In the genomic region with DNA sequence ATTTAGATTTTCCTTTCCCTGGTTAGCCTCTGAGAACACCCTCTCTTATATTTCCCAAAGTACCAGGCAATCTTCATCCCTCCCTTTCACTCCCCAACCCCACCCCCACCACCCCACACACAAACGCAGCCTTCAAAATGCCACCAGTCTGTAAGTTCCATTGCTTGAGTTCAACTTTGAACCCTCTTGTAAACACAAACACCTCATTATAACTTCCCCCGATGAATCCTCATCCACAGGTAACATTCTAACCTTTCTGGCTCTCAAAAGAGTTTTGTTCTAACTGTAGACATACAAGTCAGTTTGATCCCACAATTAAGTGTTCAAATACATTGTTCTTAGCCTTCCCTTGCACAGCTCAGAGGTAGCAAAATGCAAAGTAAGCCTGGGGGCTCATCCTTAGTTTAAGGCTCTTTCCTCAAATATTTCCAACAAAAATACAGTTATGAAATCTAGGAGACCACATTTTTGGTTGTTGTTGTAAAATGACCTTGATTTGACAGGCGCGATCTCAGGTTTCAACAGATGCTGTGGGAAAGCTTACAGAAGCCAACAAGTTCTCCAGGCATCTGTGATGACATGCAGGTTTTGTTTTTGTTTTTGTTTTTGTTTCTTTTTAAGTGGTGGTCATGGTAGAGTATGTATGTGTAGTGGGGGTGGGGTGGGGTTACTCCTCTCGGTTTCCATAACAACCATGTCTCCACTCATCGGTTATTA, we compare ENCODE assay signal across 1 cellular context.
TF ChIP-seq lines count a peak whose summit lies in the region.

No MANE protein-coding gene starts in this region.

TF ChIP-seq in HepG2, 621 proteins besides CTCF, POLR2A, EP300 and RAD21 (continued from another document):
- TF ChIP-seq, protein P1, sequence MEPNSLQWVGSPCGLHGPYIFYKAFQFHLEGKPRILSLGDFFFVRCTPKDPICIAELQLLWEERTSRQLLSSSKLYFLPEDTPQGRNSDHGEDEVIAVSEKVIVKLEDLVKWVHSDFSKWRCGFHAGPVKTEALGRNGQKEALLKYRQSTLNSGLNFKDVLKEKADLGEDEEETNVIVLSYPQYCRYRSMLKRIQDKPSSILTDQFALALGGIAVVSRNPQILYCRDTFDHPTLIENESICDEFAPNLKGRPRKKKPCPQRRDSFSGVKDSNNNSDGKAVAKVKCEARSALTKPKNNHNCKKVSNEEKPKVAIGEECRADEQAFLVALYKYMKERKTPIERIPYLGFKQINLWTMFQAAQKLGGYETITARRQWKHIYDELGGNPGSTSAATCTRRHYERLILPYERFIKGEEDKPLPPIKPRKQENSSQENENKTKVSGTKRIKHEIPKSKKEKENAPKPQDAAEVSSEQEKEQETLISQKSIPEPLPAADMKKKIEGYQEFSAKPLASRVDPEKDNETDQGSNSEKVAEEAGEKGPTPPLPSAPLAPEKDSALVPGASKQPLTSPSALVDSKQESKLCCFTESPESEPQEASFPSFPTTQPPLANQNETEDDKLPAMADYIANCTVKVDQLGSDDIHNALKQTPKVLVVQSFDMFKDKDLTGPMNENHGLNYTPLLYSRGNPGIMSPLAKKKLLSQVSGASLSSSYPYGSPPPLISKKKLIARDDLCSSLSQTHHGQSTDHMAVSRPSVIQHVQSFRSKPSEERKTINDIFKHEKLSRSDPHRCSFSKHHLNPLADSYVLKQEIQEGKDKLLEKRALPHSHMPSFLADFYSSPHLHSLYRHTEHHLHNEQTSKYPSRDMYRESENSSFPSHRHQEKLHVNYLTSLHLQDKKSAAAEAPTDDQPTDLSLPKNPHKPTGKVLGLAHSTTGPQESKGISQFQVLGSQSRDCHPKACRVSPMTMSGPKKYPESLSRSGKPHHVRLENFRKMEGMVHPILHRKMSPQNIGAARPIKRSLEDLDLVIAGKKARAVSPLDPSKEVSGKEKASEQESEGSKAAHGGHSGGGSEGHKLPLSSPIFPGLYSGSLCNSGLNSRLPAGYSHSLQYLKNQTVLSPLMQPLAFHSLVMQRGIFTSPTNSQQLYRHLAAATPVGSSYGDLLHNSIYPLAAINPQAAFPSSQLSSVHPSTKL (CRISPR knock-in tag; IDR thresholded peaks at IDR 0.05): peak; percentile 20; the same call in 1 of the 2 replicates
- TF ChIP-seq MIXL1 (CRISPR knock-in tag; IDR thresholded peaks at IDR 0.05) (peak; percentile 39; the same call in 1 of the 2 replicates), ZNF180 (CRISPR knock-in tag; IDR thresholded peaks at IDR 0.05; ENCODE audit: borderline replicate concordance, low read depth) (no peak), GATAD1 (CRISPR knock-in tag; IDR thresholded peaks at IDR 0.05) (no peak), NFYB (CRISPR knock-in tag; IDR thresholded peaks at IDR 0.05) (no peak), SOX6 (IDR thresholded peaks at IDR 0.05) (no peak), SOX6 (CRISPR knock-in tag; IDR thresholded peaks at IDR 0.05) (peak; percentile 42; the same call in 1 of the 2 replicates), IRF2 (CRISPR knock-in tag; IDR thresholded peaks at IDR 0.05) (0 out of 2 replicates have a peak, but pooled peaks have one; percentile 36), ZNF788 (CRISPR knock-in tag; IDR thresholded peaks at IDR 0.05; ENCODE audit: borderline replicate concordance) (no peak), FOXA3 (CRISPR knock-in tag; IDR thresholded peaks at IDR 0.05) (peak; percentile 51; the same call in 1 of the 2 replicates), SAP130 (CRISPR knock-in tag; IDR thresholded peaks at IDR 0.05; ENCODE audit: low read depth) (peak; percentile 60), FOXK1 (CRISPR knock-in tag; IDR thresholded peaks at IDR 0.05; ENCODE audit: borderline replicate concordance, low read depth) (peak; percentile 19; the same call in 1 of the 2 replicates), SOX13 (IDR thresholded peaks at IDR 0.05) (no peak), SOX13 (CRISPR knock-in tag; conservative IDR thresholded peaks at IDR 0.05 in 1 of 2, IDR thresholded peaks at IDR 0.05 in 1 of 2) (peak in 1 of 2 experiments; percentile 40; a peak in 1 of 4 replicates), DMAP1 (CRISPR knock-in tag; IDR thresholded peaks at IDR 0.05) (no peak), SNRNP70 (IDR thresholded peaks at IDR 0.05; ENCODE audit: low read depth, low read length) (no peak), RBM39 (IDR thresholded peaks at IDR 0.05; ENCODE audit: low read depth, low read length, poor library complexity, severe bottlenecking) (no peak), ZNF326 (CRISPR knock-in tag; IDR thresholded peaks at IDR 0.05; ENCODE audit: borderline replicate concordance) (no peak), ETV6 (CRISPR knock-in tag; conservative IDR thresholded peaks at IDR 0.05) (no peak), TCF7 (IDR thresholded peaks at IDR 0.05; ENCODE audit: low read depth) (no peak), ZNF567 (CRISPR knock-in tag; IDR thresholded peaks at IDR 0.05; ENCODE audit: borderline replicate concordance) (no peak), ELF1 (CRISPR knock-in tag; IDR thresholded peaks at IDR 0.05) (no peak)
- TF ChIP-seq, protein P2, sequence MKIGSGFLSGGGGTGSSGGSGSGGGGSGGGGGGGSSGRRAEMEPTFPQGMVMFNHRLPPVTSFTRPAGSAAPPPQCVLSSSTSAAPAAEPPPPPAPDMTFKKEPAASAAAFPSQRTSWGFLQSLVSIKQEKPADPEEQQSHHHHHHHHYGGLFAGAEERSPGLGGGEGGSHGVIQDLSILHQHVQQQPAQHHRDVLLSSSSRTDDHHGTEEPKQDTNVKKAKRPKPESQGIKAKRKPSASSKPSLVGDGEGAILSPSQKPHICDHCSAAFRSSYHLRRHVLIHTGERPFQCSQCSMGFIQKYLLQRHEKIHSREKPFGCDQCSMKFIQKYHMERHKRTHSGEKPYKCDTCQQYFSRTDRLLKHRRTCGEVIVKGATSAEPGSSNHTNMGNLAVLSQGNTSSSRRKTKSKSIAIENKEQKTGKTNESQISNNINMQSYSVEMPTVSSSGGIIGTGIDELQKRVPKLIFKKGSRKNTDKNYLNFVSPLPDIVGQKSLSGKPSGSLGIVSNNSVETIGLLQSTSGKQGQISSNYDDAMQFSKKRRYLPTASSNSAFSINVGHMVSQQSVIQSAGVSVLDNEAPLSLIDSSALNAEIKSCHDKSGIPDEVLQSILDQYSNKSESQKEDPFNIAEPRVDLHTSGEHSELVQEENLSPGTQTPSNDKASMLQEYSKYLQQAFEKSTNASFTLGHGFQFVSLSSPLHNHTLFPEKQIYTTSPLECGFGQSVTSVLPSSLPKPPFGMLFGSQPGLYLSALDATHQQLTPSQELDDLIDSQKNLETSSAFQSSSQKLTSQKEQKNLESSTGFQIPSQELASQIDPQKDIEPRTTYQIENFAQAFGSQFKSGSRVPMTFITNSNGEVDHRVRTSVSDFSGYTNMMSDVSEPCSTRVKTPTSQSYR (CRISPR knock-in tag; IDR thresholded peaks at IDR 0.05; ENCODE audit: borderline replicate concordance): peak; percentile 59; the same call in 1 of the 2 replicates
- TF ChIP-seq, protein P3, sequence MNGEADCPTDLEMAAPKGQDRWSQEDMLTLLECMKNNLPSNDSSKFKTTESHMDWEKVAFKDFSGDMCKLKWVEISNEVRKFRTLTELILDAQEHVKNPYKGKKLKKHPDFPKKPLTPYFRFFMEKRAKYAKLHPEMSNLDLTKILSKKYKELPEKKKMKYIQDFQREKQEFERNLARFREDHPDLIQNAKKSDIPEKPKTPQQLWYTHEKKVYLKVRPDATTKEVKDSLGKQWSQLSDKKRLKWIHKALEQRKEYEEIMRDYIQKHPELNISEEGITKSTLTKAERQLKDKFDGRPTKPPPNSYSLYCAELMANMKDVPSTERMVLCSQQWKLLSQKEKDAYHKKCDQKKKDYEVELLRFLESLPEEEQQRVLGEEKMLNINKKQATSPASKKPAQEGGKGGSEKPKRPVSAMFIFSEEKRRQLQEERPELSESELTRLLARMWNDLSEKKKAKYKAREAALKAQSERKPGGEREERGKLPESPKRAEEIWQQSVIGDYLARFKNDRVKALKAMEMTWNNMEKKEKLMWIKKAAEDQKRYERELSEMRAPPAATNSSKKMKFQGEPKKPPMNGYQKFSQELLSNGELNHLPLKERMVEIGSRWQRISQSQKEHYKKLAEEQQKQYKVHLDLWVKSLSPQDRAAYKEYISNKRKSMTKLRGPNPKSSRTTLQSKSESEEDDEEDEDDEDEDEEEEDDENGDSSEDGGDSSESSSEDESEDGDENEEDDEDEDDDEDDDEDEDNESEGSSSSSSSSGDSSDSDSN (CRISPR knock-in tag; IDR thresholded peaks at IDR 0.05): no peak
- TF ChIP-seq, protein P4, sequence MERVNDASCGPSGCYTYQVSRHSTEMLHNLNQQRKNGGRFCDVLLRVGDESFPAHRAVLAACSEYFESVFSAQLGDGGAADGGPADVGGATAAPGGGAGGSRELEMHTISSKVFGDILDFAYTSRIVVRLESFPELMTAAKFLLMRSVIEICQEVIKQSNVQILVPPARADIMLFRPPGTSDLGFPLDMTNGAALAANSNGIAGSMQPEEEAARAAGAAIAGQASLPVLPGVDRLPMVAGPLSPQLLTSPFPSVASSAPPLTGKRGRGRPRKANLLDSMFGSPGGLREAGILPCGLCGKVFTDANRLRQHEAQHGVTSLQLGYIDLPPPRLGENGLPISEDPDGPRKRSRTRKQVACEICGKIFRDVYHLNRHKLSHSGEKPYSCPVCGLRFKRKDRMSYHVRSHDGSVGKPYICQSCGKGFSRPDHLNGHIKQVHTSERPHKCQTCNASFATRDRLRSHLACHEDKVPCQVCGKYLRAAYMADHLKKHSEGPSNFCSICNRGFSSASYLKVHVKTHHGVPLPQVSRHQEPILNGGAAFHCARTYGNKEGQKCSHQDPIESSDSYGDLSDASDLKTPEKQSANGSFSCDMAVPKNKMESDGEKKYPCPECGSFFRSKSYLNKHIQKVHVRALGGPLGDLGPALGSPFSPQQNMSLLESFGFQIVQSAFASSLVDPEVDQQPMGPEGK (CRISPR knock-in tag; IDR thresholded peaks at IDR 0.05): peak; percentile 45; the same call in 1 of the 2 replicates
- TF ChIP-seq, protein P5, sequence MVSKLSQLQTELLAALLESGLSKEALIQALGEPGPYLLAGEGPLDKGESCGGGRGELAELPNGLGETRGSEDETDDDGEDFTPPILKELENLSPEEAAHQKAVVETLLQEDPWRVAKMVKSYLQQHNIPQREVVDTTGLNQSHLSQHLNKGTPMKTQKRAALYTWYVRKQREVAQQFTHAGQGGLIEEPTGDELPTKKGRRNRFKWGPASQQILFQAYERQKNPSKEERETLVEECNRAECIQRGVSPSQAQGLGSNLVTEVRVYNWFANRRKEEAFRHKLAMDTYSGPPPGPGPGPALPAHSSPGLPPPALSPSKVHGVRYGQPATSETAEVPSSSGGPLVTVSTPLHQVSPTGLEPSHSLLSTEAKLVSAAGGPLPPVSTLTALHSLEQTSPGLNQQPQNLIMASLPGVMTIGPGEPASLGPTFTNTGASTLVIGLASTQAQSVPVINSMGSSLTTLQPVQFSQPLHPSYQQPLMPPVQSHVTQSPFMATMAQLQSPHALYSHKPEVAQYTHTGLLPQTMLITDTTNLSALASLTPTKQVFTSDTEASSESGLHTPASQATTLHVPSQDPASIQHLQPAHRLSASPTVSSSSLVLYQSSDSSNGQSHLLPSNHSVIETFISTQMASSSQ (IDR thresholded peaks at IDR 0.05; ENCODE audit: low read depth): no peak
- TF ChIP-seq, protein P5 (CRISPR knock-in tag; IDR thresholded peaks at IDR 0.05; ENCODE audit: borderline replicate concordance): no peak
